9 cellular contexts compared by ENCODE assay signal in the genomic region with DNA sequence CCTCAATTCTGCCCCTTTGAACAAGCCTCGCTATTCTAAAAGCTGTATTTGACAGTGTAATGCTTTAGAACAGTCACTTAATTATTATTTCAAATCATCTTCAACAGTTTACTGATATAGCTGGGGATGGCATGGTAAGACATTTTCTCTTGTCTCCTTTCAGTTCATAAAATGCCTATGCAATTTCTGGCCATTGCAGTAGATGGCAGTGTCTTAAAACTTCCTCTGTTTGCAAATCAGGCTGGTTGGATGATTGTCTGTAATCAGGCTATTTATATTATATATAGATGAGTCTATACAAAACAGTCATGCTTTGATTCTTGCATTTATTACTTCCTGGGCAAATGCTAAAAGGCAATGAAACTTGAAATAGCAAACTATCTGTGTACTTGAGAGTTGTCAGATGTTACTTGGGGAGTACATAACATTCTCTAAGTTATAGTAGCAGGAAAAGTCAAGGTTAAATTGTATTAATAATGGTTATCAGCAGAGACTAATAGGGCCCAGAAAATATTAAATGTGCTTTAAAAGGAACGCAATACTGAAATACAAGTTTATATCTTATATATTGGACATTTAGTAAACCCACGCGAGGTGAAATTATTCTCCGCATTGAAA. TPM values are rescaled to one million over a fixed set of nuclear protein-coding genes. Genes with fewer than 3 reads are reported as not detected.
DNase-seq lines count a peak whose midpoint lies in the region; ATAC-seq and TF ChIP-seq lines count a peak whose summit lies in the region.
"Had no signal": no experiment of that assay in that cellular context is flagged by ENCODE, and none has a peak within 500 bp of the region (broad histone marks: within the 10 kb centered on the region; RNA-seq: fewer than 3 reads in every experiment).

No MANE protein-coding gene starts in this region.

- H3K4me3 Mint-ChIP-seq in CD14-positive monocyte, result no peak overlapping the region
- H3K4me3 Mint-ChIP-seq: IgD-negative memory B cell had no signal

- H3K27me3 Mint-ChIP-seq in CD14-positive monocyte (ENCODE audit: low read depth in 3 of 3), result peaks cover 0 to 7% (median 0%) of the 10 kb centered on the region in 3 donors

- H3K36me3 Mint-ChIP-seq in CD14-positive monocyte, result no peaks in the 10 kb centered on the region

- DNase-seq in CD14-positive monocyte (ENCODE audit: low spot score), result no peak
- DNase-seq in NCI-H2171 treated with DMSO at 0.1 percent for 48 hours (lab: John Stamatoyannopoulos, UW), result peak; percentile 62
- DNase-seq in T47D (ENCODE audit: low read depth in 1 of 2, low spot score in 1 of 2), result peak; percentile 5 to 57
- peak; percentile 16 for DNase-seq in mucosa of gallbladder (ENCODE audit: low spot score)
- DNase-seq in omental fat pad (ENCODE audit: low spot score), result no peak
- no peak for DNase-seq in GOT3 (lab: John Stamatoyannopoulos, UW)
- DNase-seq in central memory CD4-positive, alpha-beta T cell, result no peak

- intact Hi-C loops in CD14-positive monocyte (cut with micrococcal nuclease), result no loop called here

- H3K27ac Mint-ChIP-seq in CD14-positive monocyte, result no peak overlapping the region
- H3K27ac Mint-ChIP-seq: IgD-negative memory B cell had no signal

- ATAC-seq in GM21515 (IDR thresholded peaks at IDR 0.05; ENCODE audit: unreplicated experiment) (peak; percentile 70), omental fat pad (ENCODE audit: low FRiP score) (no peak)

- no peaks in the 10 kb centered on the region for H3K4me1 Mint-ChIP-seq in CD14-positive monocyte
- H3K4me1 Mint-ChIP-seq: IgD-negative memory B cell had no signal

- peak; percentile 1 for TF ChIP-seq CTCF in CD14-positive monocyte (IDR thresholded peaks at IDR 0.05)
- no peak for TF ChIP-seq CTCF in omental fat pad (IDR thresholded peaks at IDR 0.05)

- in situ Hi-C loops in T47D (cut with HindIII; ENCODE audit: low pct_unique_long_range_greater_than_20kb, low sequenced_read_pairs), result no loop called here

- H3K9me3 Mint-ChIP-seq in CD14-positive monocyte, result peaks cover 0 to 12% (median 6%) of the 10 kb centered on the region in 7 donors

RNA-seq across cellular contexts. Expression of a gene that starts 55.5 kb away (rescaled TPM):
- not detected for polyA plus RNA-seq in CD14-positive monocyte
- total RNA-seq in mucosa of gallbladder (not detected), omental fat pad (not detected)
- polyA plus RNA-seq: IgD-negative memory B cell had no signal

Comparison
In these comparisons a context has a peak if more than half of its experiments do, and no peak if none do; other contexts are left out.
1. DNase-seq: peak in NCI-H2171 treated with DMSO at 0.1 percent for 48 hours (single experiment), T47D (2 of 2) and mucosa of gallbladder (single experiment); none in CD14-positive monocyte (single experiment), omental fat pad (single experiment), GOT3 (single experiment) and central memory CD4-positive, alpha-beta T cell (single experiment).